Comparison of ENCODE assay signal across 8 cellular contexts in genomic region chr1:16904560-16905111, GRCh38. TPM values are rescaled to one million over a fixed set of nuclear protein-coding genes. Genes with fewer than 3 reads are reported as not detected.
DNase-seq lines count a peak whose midpoint lies in the region; ATAC-seq and TF ChIP-seq lines count a peak whose summit lies in the region.

No MANE protein-coding gene starts in this region.

- H3K4me1 Mint-ChIP-seq in HFFc6 (ENCODE audit: low read depth): peaks cover 7% of the 10 kb centered on the region; the same call in 1 of the 2 replicates

- peak overlapping the region; percentile 100 for H3K27ac ChIP-seq in SJSA1
- H3K27ac ChIP-seq in osteoblast (ENCODE audit: low read depth, low read length): peak overlapping the region; percentile 100
- peak overlapping the region; percentile 92 to 97 for H3K27ac ChIP-seq in thoracic aorta

- peak overlapping the region; percentile 100 for H3K4me2 ChIP-seq in osteoblast (ENCODE audit: insufficient read depth, low read length)

- H3K27me3 ChIP-seq in SJSA1 (replicated peaks) (no peaks in the 10 kb centered on the region), osteoblast (ENCODE audit: insufficient read depth, low read length) (no peaks in the 10 kb centered on the region), thoracic aorta (replicated peaks; ENCODE audit: insufficient read depth) (no peaks in the 10 kb centered on the region)

- TF ChIP-seq CTCF in HFFc6 (IDR thresholded peaks at IDR 0.05): no peak
- TF ChIP-seq CTCF in osteoblast (IDR thresholded peaks at IDR 0.05; ENCODE audit: extremely low read depth, low read depth, low read length): no peak
- no peak for TF ChIP-seq CTCF in thoracic aorta (IDR thresholded peaks at IDR 0.05)

- H2AFZ ChIP-seq in osteoblast (ENCODE audit: low read length): peak overlapping the region; percentile 97

- no peaks in the 10 kb centered on the region for H3K36me3 Mint-ChIP-seq in HFFc6 (ENCODE audit: low read depth)

- H3K27me3 Mint-ChIP-seq in HFFc6 (ENCODE audit: insufficient read depth): no peaks in the 10 kb centered on the region

- peaks cover 23% of the 10 kb centered on the region for H3K4me1 ChIP-seq in SJSA1 (replicated peaks)
- peaks cover 27% of the 10 kb centered on the region for H3K4me1 ChIP-seq in osteoblast (ENCODE audit: insufficient read depth, low read length)
- peaks cover 6 to 15% of the 10 kb centered on the region in 2 donors for H3K4me1 ChIP-seq in thoracic aorta (ENCODE audit: control insufficient read depth in 1 of 2, low read depth in 2 of 2)

- intact Hi-C loops in head of caudate nucleus (cut with DNase I): no loop called here

- ATAC-seq in thoracic aorta (ENCODE audit: insufficient number of reproducible peaks, low FRiP score, low read depth): peak; percentile 99

- H3K4me3 ChIP-seq in SJSA1 (peak overlapping the region; percentile 38), osteoblast (ENCODE audit: insufficient read depth, low read length) (peak overlapping the region; percentile 89), thoracic aorta (peak overlapping the region; percentile 69)

- DNase-seq in GDM1 (lab: John Stamatoyannopoulos, UW): peak; percentile 96
- DNase-seq in HFFc6: peak; percentile 99
- peak; percentile 100 for DNase-seq in NAMALWA (ENCODE audit: low spot score)
- peak; percentile 99 to 100 for DNase-seq in SJSA1 (ENCODE audit: low read depth in 1 of 2, low spot score in 2 of 2)
- peak; percentile 100 for DNase-seq in activated naive CD4-positive, alpha-beta T cell treated with anti-CD3 and anti-CD28 coated beads, Interleukin-2, amount 50 U/mL, for 16 hours
- DNase-seq in head of caudate nucleus: peak; percentile 96 to 100 (median 100)
- DNase-seq in osteoblast (ENCODE audit: insufficient read length, low spot score, missing footprints): peak; percentile 96
- DNase-seq in thoracic aorta (ENCODE audit: low spot score): peak; percentile 100

- no peaks in the 10 kb centered on the region for H3K9me3 Mint-ChIP-seq in HFFc6

- H3K4me3 Mint-ChIP-seq in HFFc6: no peak overlapping the region

- H3K9me3 ChIP-seq in SJSA1 (replicated peaks) (no peaks in the 10 kb centered on the region), osteoblast (ENCODE audit: low read depth, low read length) (no peaks in the 10 kb centered on the region), thoracic aorta (no peaks in the 10 kb centered on the region)

- no peak overlapping the region for H3K27ac Mint-ChIP-seq in HFFc6

- H3K36me3 ChIP-seq in SJSA1: no peaks in the 10 kb centered on the region
- H3K36me3 ChIP-seq in osteoblast (ENCODE audit: insufficient read depth, low read length): no peaks in the 10 kb centered on the region
- H3K36me3 ChIP-seq in thoracic aorta: no peaks in the 10 kb centered on the region

- no peaks in the 10 kb centered on the region for H4K20me1 ChIP-seq in osteoblast (ENCODE audit: insufficient read depth, low read length)

- no peaks in the 10 kb centered on the region for H3K79me2 ChIP-seq in osteoblast (ENCODE audit: insufficient read depth, low read length)

RNA-seq across cellular contexts. Expression of gene RNU1-2, which starts 8.9 kb away (rescaled TPM):
- 1,000 to 10,000 TPM; 1,191 to 2,394 (median 1,819) TPM for total RNA-seq in HFFc6 (2021; fragmentation: NEBNext Ultra II Directional; extraction: Animal tissue kit (Norgen Biotek cat#: 25700))
- under 0.01 and 294 TPM in 2 replicates for total RNA-seq in SJSA1 (2014; rRNA removed; shearing (Covaris generic))
- total RNA-seq in osteoblast (under 0.01 TPM in 1 of 2 replicates, not detected in the other), thoracic aorta (under 1 TPM; under 0.01 TPM)

RNA-seq across cellular contexts. Expression of gene CROCC, which starts 17.1 kb away (rescaled TPM):
- 10 to 100 TPM; 10.3 to 14.6 (median 12.5) TPM for total RNA-seq in HFFc6 (2021; fragmentation: NEBNext Ultra II Directional; extraction: Animal tissue kit (Norgen Biotek cat#: 25700))
- total RNA-seq in SJSA1 (2014; rRNA removed; shearing (Covaris generic)): 11.2 and 21.7 TPM in 2 replicates
- 15.0 and 20.3 TPM in 2 replicates for total RNA-seq in osteoblast
- total RNA-seq in thoracic aorta: 10 to 100 TPM; 49.7 to 56.2 TPM

Comparison
In these comparisons a context has a peak if more than half of its experiments do, and no peak if none do; other contexts are left out.
1. Peak in every context shown above with its lines: DNase-seq, ATAC-seq, H3K4me3 ChIP-seq and H3K27ac ChIP-seq.
2. H3K4me3 ChIP-seq: peak in every context shown above with its lines; median percentile 89 in osteoblast; 69 in thoracic aorta; 38 in SJSA1.